ENCODE assay signal across 26 cellular contexts in genomic region chr6:86978251-86978650, GRCh38. TPM values are rescaled to one million over a fixed set of nuclear protein-coding genes. Genes with fewer than 3 reads are reported as not detected.
"Had no signal": no experiment of that assay in that cellular context is flagged by ENCODE, and none has a peak within 500 bp of the region (broad histone marks: within the 10 kb centered on the region; RNA-seq: fewer than 3 reads in every experiment).

No MANE protein-coding gene starts in this region.

- H3K4me1 ChIP-seq: colonic mucosa, esophagus squamous epithelium, foreskin keratinocyte, gastrocnemius medialis, gastroesophageal sphincter, heart left ventricle, heart right ventricle had no signal

- DNase-seq: colonic mucosa; cortex of kidney; dermis blood vessel endothelial cell; dorsolateral prefrontal cortex; effector CD4-positive, alpha-beta T cell; effector CD8-positive, alpha-beta T cell; effector memory CD4-positive, alpha-beta T cell; effector memory CD8-positive, alpha-beta T cell; endodermal cell; erythroblast; esophagus squamous epithelium; foreskin fibroblast; foreskin keratinocyte; foreskin melanocyte; gastrocnemius medialis; glutamatergic neuron; head of caudate nucleus; heart left ventricle; heart right ventricle had no signal

- H3K4me3 ChIP-seq: colonic mucosa, coronary artery, dorsolateral prefrontal cortex, esophagus muscularis mucosa, esophagus squamous epithelium, gastrocnemius medialis, gastroesophageal sphincter, heart left ventricle, heart right ventricle had no signal

- H3K36me3 ChIP-seq: colonic mucosa, esophagus muscularis mucosa, esophagus squamous epithelium, gastrocnemius medialis, gastroesophageal sphincter, heart left ventricle, heart right ventricle had no signal

- H3K27ac ChIP-seq: colonic mucosa, coronary artery, dorsolateral prefrontal cortex, epithelial cell of prostate, esophagus muscularis mucosa, esophagus squamous epithelium, foreskin keratinocyte, gastrocnemius medialis, gastroesophageal sphincter, heart left ventricle, heart right ventricle had no signal

- H3K27me3 ChIP-seq: colonic mucosa, esophagus muscularis mucosa, esophagus squamous epithelium, foreskin keratinocyte, gastrocnemius medialis, gastroesophageal sphincter, heart left ventricle had no signal

- H3K9me3 ChIP-seq: colonic mucosa, esophagus muscularis mucosa, esophagus squamous epithelium, gastrocnemius medialis, gastroesophageal sphincter, heart left ventricle had no signal

RNA-seq across cellular contexts. Expression of gene HTR1E, which starts 40.9 kb away (rescaled TPM):
- polyA plus RNA-seq: endothelial cell of umbilical vein, esophagus, fibroblast of lung, foreskin keratinocyte, heart left ventricle, heart right ventricle had no signal
